1 cellular context compared by ENCODE assay signal in genomic region chr5:150589791-150590601, GRCh38.
TF ChIP-seq lines count a peak whose summit lies in the region.

No MANE protein-coding gene starts in this region.

TF ChIP-seq in K562, 482 proteins besides CTCF, POLR2A, EP300 and RAD21 (continued from another document):
- 0 out of 2 replicates have a peak, but pooled peaks have one; percentile 31 for TF ChIP-seq TFAP4 (CRISPR knock-in tag; IDR thresholded peaks at IDR 0.05; ENCODE audit: borderline replicate concordance)
- 0 out of 2 replicates have a peak, but pooled peaks have one; percentile 23 for TF ChIP-seq SMC3 (conservative IDR thresholded peaks at IDR 0.05; ENCODE audit: insufficient read depth, low read depth, low read length)
- TF ChIP-seq RB1 (IDR thresholded peaks at IDR 0.05; ENCODE audit: low read depth) = peak; percentile 27; the same call in 1 of the 2 replicates
- peak; percentile 32 for TF ChIP-seq ZFP36 (IDR thresholded peaks at IDR 0.05; ENCODE audit: low read depth, low read length, partially characterized antibody)
- TF ChIP-seq PRDM10 (IDR thresholded peaks at IDR 0.05; ENCODE audit: partially characterized antibody) = no peak
- TF ChIP-seq PRPF4 (IDR thresholded peaks at IDR 0.05; ENCODE audit: insufficient read depth, low read depth, low read length, poor library complexity, severe bottlenecking) = no peak
TF ChIP-seq in K562: peak in this region for 6.
